ENCODE assay signal across 8 cellular contexts in genomic region chr4:6269400-6269650, GRCh38. TPM values are rescaled to one million over a fixed set of nuclear protein-coding genes. Genes with fewer than 3 reads are reported as not detected.
DNase-seq lines count a peak whose midpoint lies in the region; ATAC-seq and TF ChIP-seq lines count a peak whose summit lies in the region.

No MANE protein-coding gene starts in this region.

- H3K9ac ChIP-seq in neural cell (ENCODE audit: low read length) = peak overlapping the region; percentile 43

- no peak for TF ChIP-seq RAD21 in neural cell (conservative IDR thresholded peaks at IDR 0.05)

- no peaks in the 10 kb centered on the region for H4K20me1 ChIP-seq in neural cell (ENCODE audit: insufficient read depth)

- H3F3A ChIP-seq in neural cell (ENCODE audit: insufficient read depth, low read length, poor library complexity, severe bottlenecking) = no peaks in the 10 kb centered on the region

- no peak for DNase-seq in CD8-positive, alpha-beta memory T cell
- no peak for DNase-seq in choroid plexus epithelial cell (ENCODE audit: low read depth)
- no peak for DNase-seq in OCI-M1 (lab: John Stamatoyannopoulos, UW)
- DNase-seq in NCI-H226 = no peak
- DNase-seq in Kasumi-1 (lab: John Stamatoyannopoulos, UW) = no peak

- POLR2A ChIA-PET in CD8-positive, alpha-beta memory T cell (lab: Charles Lee) = interaction anchor here (0.9 to 1.0 kb wide), 2 partner anchors 58 to 69 kb away, joined by 3 read pairs; partner anchors contain the start of gene JAKMIP1

- no peak overlapping the region for H3K27ac ChIP-seq in CD8-positive, alpha-beta memory T cell (ENCODE audit: low read depth, low read length)
- H3K27ac ChIP-seq in neural cell (ENCODE audit: low read length) = no peak overlapping the region

- no peaks in the 10 kb centered on the region for H3K9me2 ChIP-seq in neural cell (ENCODE audit: insufficient read depth, low read length)

- peak overlapping the region; percentile 46 for H3K4me3 ChIP-seq in CD8-positive, alpha-beta memory T cell (ENCODE audit: low read length)
- H3K4me3 ChIP-seq in choroid plexus epithelial cell (ENCODE audit: low read depth, low read length) (peak overlapping the region; percentile 3), neural cell (ENCODE audit: low read length) (peak overlapping the region; percentile 96)

- H2AFZ ChIP-seq in neural cell (ENCODE audit: low read depth, low read length) = no peak overlapping the region

- H3K36me3 ChIP-seq in CD8-positive, alpha-beta memory T cell (ENCODE audit: insufficient read depth, low read length) = no peaks in the 10 kb centered on the region
- no peaks in the 10 kb centered on the region for H3K36me3 ChIP-seq in neural cell (ENCODE audit: insufficient read depth, low read length)

- no peaks in the 10 kb centered on the region for H3K27me3 ChIP-seq in CD8-positive, alpha-beta memory T cell (ENCODE audit: insufficient read depth, low read length, poor library complexity, severe bottlenecking)
- H3K27me3 ChIP-seq in neural cell (ENCODE audit: insufficient read depth, low read depth, low read length) = no peaks in the 10 kb centered on the region

- H3K4me2 ChIP-seq in neural cell (ENCODE audit: low read length) = peak overlapping the region; percentile 56

- no peaks in the 10 kb centered on the region for H3K9me3 ChIP-seq in CD8-positive, alpha-beta memory T cell (ENCODE audit: low read length)
- H3K9me3 ChIP-seq in neural cell (ENCODE audit: low read length) = no peaks in the 10 kb centered on the region

- H3K9me3 Mint-ChIP-seq in CD8-positive, alpha-beta memory T cell = no peaks in the 10 kb centered on the region

- TF ChIP-seq CTCF in choroid plexus epithelial cell (conservative IDR thresholded peaks at IDR 0.05; ENCODE audit: low read depth, low read length) = no peak
- TF ChIP-seq CTCF in neural cell (IDR thresholded peaks at IDR 0.05; ENCODE audit: poor library complexity, severe bottlenecking) = no peak

- peaks cover 0 to 1% (median 0%) of the 10 kb centered on the region in 3 donors for H3K36me3 Mint-ChIP-seq in CD8-positive, alpha-beta memory T cell

- no peak for TF ChIP-seq EP300 in neural cell (conservative IDR thresholded peaks at IDR 0.05; ENCODE audit: poor library complexity, severe bottlenecking)

- H3K79me2 ChIP-seq in neural cell (replicated peaks; ENCODE audit: insufficient read depth, low read length) = no peaks in the 10 kb centered on the region

- ATAC-seq in HG03354 (IDR thresholded peaks at IDR 0.05; ENCODE audit: poor library complexity, severe bottlenecking, unreplicated experiment) = peak; percentile 27
- ATAC-seq in HG03196 (IDR thresholded peaks at IDR 0.05; ENCODE audit: unreplicated experiment) = no peak

- H3K27me3 Mint-ChIP-seq in CD8-positive, alpha-beta memory T cell = peaks cover 0 to 8% of the 10 kb centered on the region in 2 donors

- H3K4me1 Mint-ChIP-seq in CD8-positive, alpha-beta memory T cell = peaks cover 9 to 22% (median 12%) of the 10 kb centered on the region in 3 donors

- peak overlapping the region; percentile 80 to 89 (median 87) for H3K4me3 Mint-ChIP-seq in CD8-positive, alpha-beta memory T cell

- peak overlapping the region in 7 of 8 donors; percentile 7 to 78 (median 55) for H3K27ac Mint-ChIP-seq in CD8-positive, alpha-beta memory T cell

- CTCF ChIA-PET in CD8-positive, alpha-beta memory T cell (lab: Charles Lee) = interaction anchor here (0.8 to 4.0 kb wide), 4 partner anchors 17 to 62 kb away, joined by 3 to 20 read pairs (median 5); no protein-coding TSS in a partner anchor

- peaks cover 5% of the 10 kb centered on the region for H3K4me1 ChIP-seq in CD8-positive, alpha-beta memory T cell (ENCODE audit: insufficient read depth, low read length)

TF ChIP-seq in neural cell, 6 proteins besides CTCF, POLR2A, EP300 and RAD21:
- TF ChIP-seq EZH2 (IDR thresholded peaks at IDR 0.05; ENCODE audit: borderline replicate concordance, insufficient read depth, low read length, poor library complexity, severe bottlenecking) = no peak

RNA-seq across cellular contexts. Expression of gene WFS1, which starts 0.3 kb away (rescaled TPM):
- 1 to 10 TPM; 5.1 TPM for total RNA-seq in CD8-positive, alpha-beta memory T cell
- 3.4 TPM for polyA plus RNA-seq in CD8-positive, alpha-beta memory T cell
- 4.5 and 8.4 TPM in 2 replicates for polyA plus RNA-seq in neural cell
- polyA minus RNA-seq in neural cell = 6.3 and 6.8 TPM in 2 replicates

Comparison
In these comparisons a context has a peak if more than half of its experiments do, and no peak if none do; other contexts are left out.
1. H3K4me3 ChIP-seq: peak in every context shown above with its lines; median percentile 96 in neural cell; 46 in CD8-positive, alpha-beta memory T cell; 3 in choroid plexus epithelial cell.